In genomic region chr3:14179795-14180194, GRCh38 we compare ENCODE assay signal across 2 cellular contexts.
TF ChIP-seq lines count a peak whose summit lies in the region.

No MANE protein-coding gene starts in this region.

TF ChIP-seq in A549, 52 proteins besides CTCF, POLR2A, EP300 and RAD21:
- no peak for TF ChIP-seq PBX3 (IDR thresholded peaks at IDR 0.05)
TF ChIP-seq in A549: peak in this region for 0.

TF ChIP-seq in GM23338, 12 proteins besides CTCF, POLR2A, EP300 and RAD21:
- TF ChIP-seq NANOG (IDR thresholded peaks at IDR 0.05; ENCODE audit: borderline replicate concordance) (no peak), CREB1 (CRISPR knock-in tag; IDR thresholded peaks at IDR 0.05; ENCODE audit: low read depth) (no peak), JUNB (IDR thresholded peaks at IDR 0.05; ENCODE audit: unreplicated experiment) (no peak), REST (IDR thresholded peaks at IDR 0.05; ENCODE audit: unreplicated experiment) (no peak), ZNF462 (CRISPR knock-in tag; IDR thresholded peaks at IDR 0.05) (no peak), EZH2phosphoT487 (IDR thresholded peaks at IDR 0.05; ENCODE audit: unreplicated experiment) (no peak), ETS1 (IDR thresholded peaks at IDR 0.05) (no peak), ZNF331 (CRISPR knock-in tag; IDR thresholded peaks at IDR 0.05; ENCODE audit: low read depth) (no peak), POLR2AphosphoS5 (IDR thresholded peaks at IDR 0.05; ENCODE audit: low read depth) (no peak), EZH2 (IDR thresholded peaks at IDR 0.05; ENCODE audit: low read depth, unreplicated experiment) (no peak), ZNF114 (CRISPR knock-in tag; IDR thresholded peaks at IDR 0.05) (no peak), STAT1 (IDR thresholded peaks at IDR 0.05; ENCODE audit: unreplicated experiment) (no peak)
